ENCODE assay signal across 13 cellular contexts in the genomic region with DNA sequence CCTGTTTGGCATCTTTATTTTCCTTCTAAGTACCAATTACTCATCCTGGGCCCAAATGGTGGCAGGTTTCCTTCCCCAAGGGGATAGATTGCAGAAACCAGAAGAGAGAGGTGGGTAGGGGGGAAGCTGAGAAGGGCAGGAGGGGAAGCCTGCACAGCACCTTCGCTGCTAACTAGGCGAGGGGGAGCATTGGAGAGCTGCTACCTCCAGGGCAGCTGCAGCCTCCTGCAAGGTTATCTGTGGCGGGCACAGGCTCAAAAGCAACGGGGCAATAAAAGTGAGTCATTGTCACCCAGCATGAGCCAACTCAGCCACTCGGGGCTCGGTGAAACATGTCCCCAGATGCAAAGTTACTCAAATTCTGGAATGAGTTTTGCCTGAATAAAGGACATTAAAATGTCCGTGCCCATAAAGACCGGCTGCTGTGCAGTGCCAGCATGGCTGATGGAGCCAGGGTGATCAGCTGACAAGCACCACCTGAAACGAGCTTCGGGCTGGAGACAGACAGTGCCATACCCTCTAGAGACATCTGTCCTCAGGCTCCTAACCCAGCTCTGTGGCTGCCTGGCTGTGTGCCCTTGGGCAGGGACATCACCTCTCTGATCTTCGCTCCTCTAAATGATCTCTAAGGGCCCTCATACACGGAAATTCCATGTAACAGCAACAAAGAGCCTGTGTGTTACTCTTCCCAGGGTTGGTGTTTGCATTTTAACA.
"Had no signal": no experiment of that assay in that cellular context is flagged by ENCODE, and none has a peak within 500 bp of the region (broad histone marks: within the 10 kb centered on the region; RNA-seq: fewer than 3 reads in every experiment).

No MANE protein-coding gene starts in this region.

- H3K36me3 Mint-ChIP-seq: activated CD4-positive, alpha-beta memory T cell treated with anti-CD3 and anti-CD28 coated beads for 36 hours; activated naive CD8-positive, alpha-beta T cell treated with anti-CD3 and anti-CD28 coated beads, Interleukin-2, amount 10 ng/mL, durations not matched to agents 7 days and 5 days; natural killer cell treated with Interleukin-12 subunit alpha and Interleukin-12 subunit beta and Interleukin-15 and Interleukin-18, amount 100 ng/mL, for 72 hours had no signal

- ATAC-seq: left lobe of liver; natural killer cell treated with Interleukin-12 subunit alpha and Interleukin-12 subunit beta and Interleukin-15 and Interleukin-18, amount 100 ng/mL, for 72 hours; right cardiac atrium had no signal

- H3K27me3 Mint-ChIP-seq: stimulated activated naive CD8-positive, alpha-beta T cell treated with anti-CD3 and anti-CD28 coated beads, Interleukin-15, Interleukin-2, amounts not matched to agents 100 ng/mL and 50 ng/mL, for 24 hours had no signal

- H3K27ac Mint-ChIP-seq: activated CD4-positive, alpha-beta memory T cell treated with anti-CD3 and anti-CD28 coated beads for 36 hours; activated naive CD8-positive, alpha-beta T cell treated with anti-CD3 and anti-CD28 coated beads, Interleukin-2, amount 10 ng/mL, durations not matched to agents 7 days and 5 days; natural killer cell treated with Interleukin-12 subunit alpha and Interleukin-12 subunit beta and Interleukin-15 and Interleukin-18, amount 100 ng/mL, for 72 hours; stimulated activated naive CD8-positive, alpha-beta T cell treated with anti-CD3 and anti-CD28 coated beads, Interleukin-15, Interleukin-2, amounts not matched to agents 100 ng/mL and 50 ng/mL, for 24 hours had no signal

- H3K9me3 Mint-ChIP-seq: activated CD4-positive, alpha-beta memory T cell treated with anti-CD3 and anti-CD28 coated beads for 36 hours; activated naive CD8-positive, alpha-beta T cell treated with anti-CD3 and anti-CD28 coated beads, Interleukin-2, amount 10 ng/mL, durations not matched to agents 7 days and 5 days; natural killer cell treated with Interleukin-12 subunit alpha and Interleukin-12 subunit beta and Interleukin-15 and Interleukin-18, amount 100 ng/mL, for 72 hours; stimulated activated naive CD8-positive, alpha-beta T cell treated with anti-CD3 and anti-CD28 coated beads, Interleukin-15, Interleukin-2, amounts not matched to agents 100 ng/mL and 50 ng/mL, for 24 hours had no signal

- H3K4me1 Mint-ChIP-seq: activated naive CD8-positive, alpha-beta T cell treated with anti-CD3 and anti-CD28 coated beads, Interleukin-2, amount 10 ng/mL, durations not matched to agents 7 days and 5 days had no signal

- H3K4me3 Mint-ChIP-seq: activated CD4-positive, alpha-beta memory T cell treated with anti-CD3 and anti-CD28 coated beads for 36 hours; activated naive CD8-positive, alpha-beta T cell treated with anti-CD3 and anti-CD28 coated beads, Interleukin-2, amount 10 ng/mL, durations not matched to agents 7 days and 5 days; natural killer cell treated with Interleukin-12 subunit alpha and Interleukin-12 subunit beta and Interleukin-15 and Interleukin-18, amount 100 ng/mL, for 72 hours; stimulated activated naive CD8-positive, alpha-beta T cell treated with anti-CD3 and anti-CD28 coated beads, Interleukin-15, Interleukin-2, amounts not matched to agents 100 ng/mL and 50 ng/mL, for 24 hours had no signal

- DNase-seq: activated CD4-positive, alpha-beta memory T cell treated with anti-CD3 and anti-CD28 coated beads for 36 hours; activated CD4-positive, CD25-positive, alpha-beta regulatory T cell treated with anti-CD3 and anti-CD28 coated beads, Interleukin-2, amount 50 U/mL, for 72 hours; activated naive CD8-positive, alpha-beta T cell treated with anti-CD3 and anti-CD28 coated beads, Interleukin-2, amount 10 ng/mL, durations not matched to agents 7 days and 5 days; activated T-cell treated with anti-CD3 and anti-CD28 coated beads, Interleukin-2, amount 50 U/mL, for 48 hours; aorta; mammary epithelial cell; nucleus accumbens; right cardiac atrium; stimulated activated CD4-positive, alpha-beta T cell treated with anti-CD3 and anti-CD28 coated beads, Interleukin-2, amount 100 ng/mL, for 24 hours; T-helper 2 cell had no signal
